25 cellular contexts compared by ENCODE assay signal in genomic region chr10:103806376-103807320, GRCh38. TPM values are rescaled to one million over a fixed set of nuclear protein-coding genes. Genes with fewer than 3 reads are reported as not detected.
DNase-seq lines count a peak whose midpoint lies in the region; ATAC-seq, FAIRE-seq and TF ChIP-seq lines count a peak whose summit lies in the region.
"Had no signal": no experiment of that assay in that cellular context is flagged by ENCODE, and none has a peak within 500 bp of the region (broad histone marks: within the 10 kb centered on the region; RNA-seq: fewer than 3 reads in every experiment).

No MANE protein-coding gene starts in this region.

- H2BK120ac ChIP-seq in H1 (replicated peaks; ENCODE audit: low read depth, low read length) = no peak overlapping the region
- H2BK120ac ChIP-seq in mesendoderm (ENCODE audit: low read depth, low read length) = no peak overlapping the region

- H3K4me3 ChIP-seq in H1 (ENCODE audit: extremely low read depth in 1 of 4, insufficient read depth in 2 of 4, low read depth in 3 of 4, low read length in 4 of 4) = no peak overlapping the region
- H3K4me3 ChIP-seq in mesendoderm (ENCODE audit: low read length) = no peak overlapping the region
- no peak overlapping the region for H3K4me3 ChIP-seq in skeletal muscle tissue (ENCODE audit: low read length in 3 of 3)
- H3K4me3 ChIP-seq: gastrocnemius medialis, left lung, pancreas, Peyer's patch, right lobe of liver had no signal

- H3K4me2 ChIP-seq in H1 (ENCODE audit: insufficient read depth in 1 of 2, low read depth in 2 of 2, low read length in 2 of 2) = no peak overlapping the region
- no peak overlapping the region for H3K4me2 ChIP-seq in mesendoderm (ENCODE audit: low read length)

- H2BK5ac ChIP-seq in H1 (ENCODE audit: low read depth, low read length) (no peak overlapping the region), mesendoderm (ENCODE audit: low read length) (no peak overlapping the region)

- DNase-seq in DMS 273 (lab: John Stamatoyannopoulos, UW; ENCODE audit: unreplicated experiment) (peak; percentile 18), DMS 273 treated with DMSO at 0.1 percent for 48 hours (lab: John Stamatoyannopoulos, UW) (no peak), H1 (ENCODE audit: low read depth in 1 of 2, low spot score in 2 of 2) (no peak), mesendoderm (no peak), T-helper 17 cell (no peak)
- DNase-seq: activated CD4-positive, alpha-beta T cell treated with anti-CD3 and anti-CD28 coated beads for 1 hour; activated CD8-positive, alpha-beta T cell treated with anti-CD3 and anti-CD28 coated beads for 36 hours; anterior cingulate cortex; gastrocnemius medialis; H7; left lung; NCI-H1694 treated with DMSO at 0.1 percent for 48 hours; NCI-H524; pancreas; stimulated activated naive CD4-positive, alpha-beta T cell had no signal

- H3K23me2 ChIP-seq in H1 (ENCODE audit: low read depth, low read length) = no peaks in the 10 kb centered on the region

- POLR2A ChIA-PET in H1 (lab: Charles Lee; ENCODE audit: partially characterized antibody) = interaction anchor here (0.5 to 1.1 kb wide), 3 partner anchors 15 to 28 kb away, joined by 3 to 4 read pairs (median 4); no protein-coding TSS in a partner anchor

- FAIRE-seq in H1 (lab: Jason Lieb, UNC) = no peak
- FAIRE-seq: GM12892, pancreas had no signal

- H3K27me3 Mint-ChIP-seq in T-helper 17 cell = peaks cover 6% of the 10 kb centered on the region
- H3K27me3 Mint-ChIP-seq: activated CD8-positive, alpha-beta T cell treated with anti-CD3 and anti-CD28 coated beads for 36 hours; natural killer cell treated with Interleukin-12 subunit alpha and Interleukin-12 subunit beta and Interleukin-15 and Interleukin-18, amount 100 ng/mL, for 72 hours had no signal

- TF ChIP-seq POLR2A in H1 (IDR thresholded peaks at IDR 0.05; ENCODE audit: control extremely low read depth in 1 of 2, low read depth in 2 of 2, low read length in 2 of 2) = no peak

- no peak overlapping the region for H2BK12ac ChIP-seq in H1 (ENCODE audit: low read depth, low read length)

- H3K27ac ChIP-seq in H1 (ENCODE audit: low read depth, low read length) = no peak overlapping the region
- H3K27ac ChIP-seq in mesendoderm (ENCODE audit: low read depth, low read length) = no peak overlapping the region
- H3K27ac ChIP-seq in skeletal muscle tissue (ENCODE audit: low read depth, low read length) = no peak overlapping the region
- H3K27ac ChIP-seq: 22Rv1, gastrocnemius medialis, left lung, pancreas, Peyer's patch, right lobe of liver had no signal

- peaks cover 2% of the 10 kb centered on the region for H3K36me3 Mint-ChIP-seq in T-helper 17 cell (ENCODE audit: low read depth)
- H3K36me3 Mint-ChIP-seq: activated naive CD4-positive, alpha-beta T cell treated with anti-CD3 and anti-CD28 coated beads, Interleukin-2, amount 50 U/mL, for 72 hours; natural killer cell treated with Interleukin-12 subunit alpha and Interleukin-12 subunit beta and Interleukin-15 and Interleukin-18, amount 100 ng/mL, for 72 hours had no signal

- H3K4me3 Mint-ChIP-seq in T-helper 17 cell = no peak overlapping the region
- H3K4me3 Mint-ChIP-seq: activated CD8-positive, alpha-beta T cell treated with anti-CD3 and anti-CD28 coated beads for 36 hours; natural killer cell treated with Interleukin-12 subunit alpha and Interleukin-12 subunit beta and Interleukin-15 and Interleukin-18, amount 100 ng/mL, for 72 hours; T-helper 1 cell treated with Interleukin-12 subunit alpha and Interleukin-12 subunit beta and Interleukin-4 antibody, amounts not matched to agents 30 μg/mL and 1 μg/mL, for 36 hours had no signal

- H2BK15ac ChIP-seq in H1 (ENCODE audit: low read length) (no peak overlapping the region), mesendoderm (replicated peaks; ENCODE audit: low read depth) (no peak overlapping the region)

- no peak overlapping the region for H2AK5ac ChIP-seq in H1 (ENCODE audit: low read depth, low read length)
- peak overlapping the region; percentile 84 for H2AK5ac ChIP-seq in mesendoderm (ENCODE audit: low read length)

- WGBS in H1 (ENCODE audit: extremely low coverage in 1 of 2, insufficient coverage in 1 of 2, insufficient read length in 1 of 2, insufficient replicate concordance in 2 of 2, low coverage in 1 of 2, low lambda C conversion rate in 2 of 2, missing lambda C conversion rate in 1 of 2), 2 experiments = 92% methylated on average over 13 of the region's 13 CpGs; no CpG with 5 or more reads in 1 of the 2 experiments
- no CpG with 5 or more reads among the region's 13 CpGs for WGBS in mesendoderm (ENCODE audit: extremely low coverage, insufficient coverage, low lambda C conversion rate)

- H3K79me2 ChIP-seq in H1 (ENCODE audit: control insufficient read depth in 1 of 2, insufficient read depth in 2 of 2, low read length in 2 of 2) (no peaks in the 10 kb centered on the region), mesendoderm (ENCODE audit: control insufficient read depth, insufficient read depth, low read length) (no peaks in the 10 kb centered on the region)

- H3K4me1 Mint-ChIP-seq in T-helper 17 cell = peaks cover 6% of the 10 kb centered on the region

- H4K8ac ChIP-seq in H1 (ENCODE audit: extremely low read depth, insufficient read depth, low read length) (no peak overlapping the region), mesendoderm (ENCODE audit: low read depth, low read length) (no peak overlapping the region)

- no peak for ATAC-seq in T-helper 17 cell
- no peak for ATAC-seq in GM21717 (IDR thresholded peaks at IDR 0.05; ENCODE audit: unreplicated experiment)
- no peak for ATAC-seq in GM18498 (IDR thresholded peaks at IDR 0.05; ENCODE audit: unreplicated experiment)
- ATAC-seq: activated CD8-positive, alpha-beta T cell treated with anti-CD3 and anti-CD28 coated beads for 36 hours; activated naive CD4-positive, alpha-beta T cell treated with anti-CD3 and anti-CD28 coated beads, Interleukin-2, amount 50 U/mL, for 72 hours; gastrocnemius medialis; left lung; natural killer cell treated with Interleukin-12 subunit alpha and Interleukin-12 subunit beta and Interleukin-15 and Interleukin-18, amount 100 ng/mL, for 72 hours; pancreas; right lobe of liver had no signal

- no peak overlapping the region for H3K27ac Mint-ChIP-seq in T-helper 17 cell
- H3K27ac Mint-ChIP-seq: natural killer cell treated with Interleukin-12 subunit alpha and Interleukin-12 subunit beta and Interleukin-15 and Interleukin-18, amount 100 ng/mL, for 72 hours; T-helper 1 cell treated with Interleukin-12 subunit alpha and Interleukin-12 subunit beta and Interleukin-4 antibody, amounts not matched to agents 30 μg/mL and 1 μg/mL, for 36 hours had no signal

- H2AFZ ChIP-seq in H1 (ENCODE audit: low read length) = no peak overlapping the region

- no peaks in the 10 kb centered on the region for H4K20me1 ChIP-seq in H1 (replicated peaks in 1 of 2; ENCODE audit: control insufficient read depth in 1 of 2, insufficient read depth in 2 of 2, low read length in 2 of 2)

- no peak overlapping the region for H3K4ac ChIP-seq in H1 (replicated peaks; ENCODE audit: insufficient read length, low read depth, low read length)
- H3K4ac ChIP-seq in mesendoderm (ENCODE audit: low read depth, low read length) = peak overlapping the region; percentile 4

- H3K56ac ChIP-seq in H1 (replicated peaks; ENCODE audit: insufficient read length, low read depth, low read length) (no peak overlapping the region), mesendoderm (ENCODE audit: low read length) (peak overlapping the region; percentile 30)

- no peak overlapping the region for H2BK20ac ChIP-seq in H1 (ENCODE audit: low read length)

- H3K4me1 ChIP-seq in H1 (replicated peaks in 1 of 4; ENCODE audit: control insufficient read depth in 3 of 4, insufficient read depth in 4 of 4, low read length in 3 of 4) (peaks cover 0 to 14% (median 7%) of the 10 kb centered on the region in 4 experiments; a peak in 4 of 7 replicates), mesendoderm (ENCODE audit: control insufficient read depth, low read depth, low read length) (peaks cover 13% of the 10 kb centered on the region), skeletal muscle tissue (ENCODE audit: control insufficient read depth in 3 of 3, insufficient read depth in 3 of 3, low read length in 3 of 3) (peaks cover 40 to 61% (median 46%) of the 10 kb centered on the region in 3 donors)

- H3K18ac ChIP-seq in H1 (ENCODE audit: extremely low read depth, low read length) (no peak overlapping the region), mesendoderm (ENCODE audit: low read length) (no peak overlapping the region)

- no peak overlapping the region for H3K14ac ChIP-seq in H1 (ENCODE audit: insufficient read length)

- H3K9me3 ChIP-seq in H1 (ENCODE audit: insufficient read depth in 2 of 2, low read depth in 1 of 2, low read length in 1 of 2) (no peaks in the 10 kb centered on the region), skeletal muscle tissue (ENCODE audit: control insufficient read depth in 3 of 3, low read length in 3 of 3) (no peaks in the 10 kb centered on the region), T-helper 17 cell (ENCODE audit: control insufficient read depth, low read length, poor library complexity, severe bottlenecking) (no peaks in the 10 kb centered on the region)
- H3K9me3 ChIP-seq: gastrocnemius medialis, left lung, pancreas, Peyer's patch, right lobe of liver had no signal

- H4K91ac ChIP-seq in H1 (replicated peaks; ENCODE audit: insufficient read length, low read length) = peak overlapping the region; percentile 7

- H3K9ac ChIP-seq in H1 (replicated peaks in 1 of 4; ENCODE audit: extremely low read depth in 1 of 4, low read depth in 3 of 4, low read length in 3 of 4) (no peak overlapping the region), mesendoderm (ENCODE audit: low read length) (no peak overlapping the region), skeletal muscle tissue (ENCODE audit: low read depth in 1 of 3, low read length in 3 of 3) (peak overlapping the region in 2 of 3 donors; percentile 19 to 43)

- no peaks in the 10 kb centered on the region for H3K36me3 ChIP-seq in H1 (ENCODE audit: control insufficient read depth in 2 of 4, insufficient read depth in 4 of 4, low read length in 3 of 4)
- no peaks in the 10 kb centered on the region for H3K36me3 ChIP-seq in mesendoderm (ENCODE audit: control insufficient read depth, insufficient read depth, low read length)
- H3K36me3 ChIP-seq in skeletal muscle tissue (ENCODE audit: control insufficient read depth in 3 of 3, insufficient read depth in 3 of 3, low read length in 3 of 3) = no peaks in the 10 kb centered on the region
- H3K36me3 ChIP-seq: gastrocnemius medialis, left lung, pancreas, Peyer's patch, right lobe of liver had no signal

- H4K5ac ChIP-seq in H1 (ENCODE audit: insufficient read length, low read depth, low read length) = no peak overlapping the region
- no peak overlapping the region for H4K5ac ChIP-seq in mesendoderm (ENCODE audit: low read length)

- H3K23ac ChIP-seq in H1 (ENCODE audit: insufficient read length) (no peak overlapping the region), mesendoderm (ENCODE audit: low read length) (peak overlapping the region; percentile 29)

- H3K27me3 ChIP-seq in H1 (replicated peaks in 1 of 4; ENCODE audit: control insufficient read depth in 3 of 4, extremely low read depth in 1 of 4, insufficient read depth in 3 of 4, low read length in 3 of 4) (no peaks in the 10 kb centered on the region), mesendoderm (ENCODE audit: insufficient read depth, low read length, poor library complexity) (no peaks in the 10 kb centered on the region), skeletal muscle tissue (ENCODE audit: control insufficient read depth in 3 of 3, insufficient read depth in 3 of 3, low read length in 3 of 3) (no peaks in the 10 kb centered on the region)
- H3K27me3 ChIP-seq: gastrocnemius medialis, left lung, pancreas, Peyer's patch, right lobe of liver had no signal

- TF ChIP-seq EP300 in H1 (IDR thresholded peaks at IDR 0.05; ENCODE audit: borderline replicate concordance in 1 of 2, low read depth in 2 of 2, low read length in 2 of 2) = no peak

- no peak for TF ChIP-seq RAD21 in H1 (IDR thresholded peaks at IDR 0.05 in 1 of 2, conservative IDR thresholded peaks at IDR 0.05 in 1 of 2; ENCODE audit: low read depth in 2 of 2, low read length in 2 of 2)

- TF ChIP-seq CTCF in H1 (IDR thresholded peaks at IDR 0.05; ENCODE audit: control extremely low read depth in 1 of 3, insufficient read depth in 1 of 3, low read depth in 1 of 3, low read length in 3 of 3) = no peak

- H3K79me1 ChIP-seq in H1 (ENCODE audit: low read depth, low read length) (no peaks in the 10 kb centered on the region), mesendoderm (ENCODE audit: low read length) (peaks cover 14% of the 10 kb centered on the region)

- CTCF ChIA-PET in H1 (lab: Charles Lee; ENCODE audit: partially characterized antibody) = interaction anchor here (0.6 to 1.5 kb wide), 10 partner anchors 17 to 93 kb away, joined by 3 to 6 read pairs (median 3); partner anchors contain the start of gene SH3PXD2A

RNA-seq across cellular contexts. Expression of gene SH3PXD2A, which starts 48.7 kb away (rescaled TPM):
- 15.3 and 16.3 TPM in 2 replicates for total RNA-seq in H1 (2021; fragmentation: NEBNext Ultra II Directional; extraction: Animal tissue kit (Norgen Biotek cat#: 25700))
- 5.4 and 7.9 TPM in 2 replicates for polyA plus RNA-seq in H1 (2011; rRNA removed)
- 8.8 TPM for polyA plus RNA-seq in H1 (2011; cell fraction: cytosol; rRNA removed)
- 18.7 TPM for polyA plus RNA-seq in H1 (2011; cell fraction: nucleus; rRNA removed)
- 7.5 to 10.9 TPM (median 9.6 TPM) in 4 replicates for polyA plus RNA-seq in H1 (2012, experiment 1 of 2)
- polyA plus RNA-seq in H1 (2012, experiment 2 of 2) = 5.7 TPM
- polyA plus RNA-seq in H1 (2013, experiment 1 of 2) = 6.2 TPM
- polyA plus RNA-seq in H1 (2013, experiment 2 of 2) = 6.0 TPM
- 5.6 TPM in 2 replicates for polyA minus RNA-seq in H1 (2011; rRNA and poly(A)+ RNA removed)
- 7.1 TPM for polyA minus RNA-seq in H1 (2011; cell fraction: cytosol; rRNA and poly(A)+ RNA removed)
- polyA minus RNA-seq in H1 (2011; cell fraction: nucleus; rRNA and poly(A)+ RNA removed) = 4.9 TPM
- polyA plus RNA-seq in mesendoderm (2013, experiment 1 of 2) = 7.7 TPM
- 7.8 TPM for polyA plus RNA-seq in mesendoderm (2013, experiment 2 of 2)
- total RNA-seq in skeletal muscle tissue = 30.3 TPM
- 10 to 100 TPM in 1 of 2 donors, 1 to 10 TPM in 1; 7.2 to 10.9 TPM for total RNA-seq in T-helper 17 cell

Comparison
In these comparisons a context has a peak if more than half of its experiments do, and no peak if none do; other contexts are left out.
1. H3K9ac ChIP-seq: peak in skeletal muscle tissue (2 of 3); none in H1 (0 of 4) and mesendoderm (single experiment).